Comparison of ENCODE assay signal across 22 cellular contexts in the genomic region with DNA sequence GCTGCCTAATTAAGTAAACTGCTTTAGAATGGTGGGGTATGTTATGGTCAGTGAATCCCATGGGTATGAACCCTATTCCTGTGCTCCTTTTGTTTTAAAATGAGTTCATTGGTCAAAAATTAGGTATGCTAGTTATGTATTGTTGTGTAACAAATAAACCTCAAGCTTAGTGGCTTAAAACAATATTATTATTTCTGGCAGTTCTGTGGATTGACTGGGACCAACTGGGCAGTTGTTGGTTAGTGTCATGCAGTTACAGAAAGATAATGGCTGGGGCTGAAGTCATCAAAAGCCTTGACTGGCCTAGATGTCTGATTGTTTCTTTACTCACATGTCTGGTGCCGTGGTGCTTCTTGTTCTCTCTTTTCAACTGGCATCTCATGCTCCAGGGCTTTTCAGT. TPM values are rescaled to one million over a fixed set of nuclear protein-coding genes. Genes with fewer than 3 reads are reported as not detected.
"Had no signal": no experiment of that assay in that cellular context is flagged by ENCODE, and none has a peak within 500 bp of the region (broad histone marks: within the 10 kb centered on the region; RNA-seq: fewer than 3 reads in every experiment).

No MANE protein-coding gene starts in this region.

- H3K9me3 ChIP-seq: psoas muscle, suprapubic skin had no signal

- DNase-seq: activated CD4-positive, alpha-beta T cell treated with anti-CD3 and anti-CD28 coated beads, Interleukin-2, amount 10 ng/mL, durations not matched to agents 24 days and 14 days; activated naive CD4-positive, alpha-beta T cell treated with anti-CD3 and anti-CD28 coated beads, Interleukin-2, amount 10 ng/mL, durations not matched to agents 7 days and 5 days; activated T-cell treated with anti-CD3 and anti-CD28 coated beads for 4 hours; amniotic stem cell; hypothalamus; left colon; nucleus accumbens; psoas muscle; stimulated activated CD4-positive, alpha-beta T cell treated with anti-CD3 and anti-CD28 coated beads, Interleukin-12 subunit alpha, Interleukin-12 subunit beta, amount 100 ng/mL, for 4 hours; stimulated activated naive CD4-positive, alpha-beta T cell had no signal

- H3K4me3 ChIP-seq: lung, psoas muscle, suprapubic skin had no signal

- H3K36me3 Mint-ChIP-seq: activated naive CD4-positive, alpha-beta T cell treated with anti-CD3 and anti-CD28 coated beads, Interleukin-2, amount 10 ng/mL, durations not matched to agents 7 days and 5 days; natural killer cell treated with Interleukin-12 subunit alpha and Interleukin-12 subunit beta and Interleukin-15 and Interleukin-18, amount 100 ng/mL, for 72 hours; type B pancreatic cell had no signal

- H3K27me3 Mint-ChIP-seq: activated CD4-positive, alpha-beta T cell treated with anti-CD3 and anti-CD28 coated beads, Interleukin-2, amount 10 ng/mL, durations not matched to agents 24 days and 14 days; activated naive CD4-positive, alpha-beta T cell treated with anti-CD3 and anti-CD28 coated beads, Interleukin-2, amount 10 ng/mL, durations not matched to agents 7 days and 5 days had no signal

- H3K27ac ChIP-seq: psoas muscle, suprapubic skin had no signal

- H3K4me1 Mint-ChIP-seq: activated CD4-positive, alpha-beta T cell treated with anti-CD3 and anti-CD28 coated beads, Interleukin-2, amount 10 ng/mL, durations not matched to agents 24 days and 14 days; activated naive CD4-positive, alpha-beta T cell treated with anti-CD3 and anti-CD28 coated beads, Interleukin-2, amount 10 ng/mL, durations not matched to agents 7 days and 5 days had no signal

- H3K27ac Mint-ChIP-seq: activated CD4-positive, alpha-beta T cell treated with anti-CD3 and anti-CD28 coated beads, Interleukin-2, amount 10 ng/mL, durations not matched to agents 24 days and 14 days; activated naive CD4-positive, alpha-beta T cell treated with anti-CD3 and anti-CD28 coated beads, Interleukin-2, amount 10 ng/mL, durations not matched to agents 7 days and 5 days; activated T-helper 2 cell treated with anti-CD3 and anti-CD28 coated beads, Interferon-gamma antibody, Interleukin-2, Interleukin-4, amounts not matched to agents 10 μg/mL and 5 μg/mL and 100 μg/mL, durations not matched to agents 14 hours and 24 hours and 36 hours; natural killer cell treated with Interleukin-12 subunit alpha and Interleukin-12 subunit beta and Interleukin-15 and Interleukin-18, amount 100 ng/mL, for 72 hours; T-helper 1 cell treated with Interleukin-12 subunit alpha and Interleukin-12 subunit beta and Interleukin-4 antibody, amounts not matched to agents 30 μg/mL and 1 μg/mL, for 36 hours; type B pancreatic cell; WTC11 had no signal

- H3K27me3 ChIP-seq: suprapubic skin had no signal

- ATAC-seq: left colon; natural killer cell treated with Interleukin-12 subunit alpha and Interleukin-12 subunit beta and Interleukin-15 and Interleukin-18, amount 100 ng/mL, for 72 hours; psoas muscle; sciatic nerve; SK-N-SH treated with all-trans-retinoic acid at 6 μM for 48 hours; WTC11 had no signal

- H3K36me3 ChIP-seq: suprapubic skin had no signal

- H3K4me1 ChIP-seq: psoas muscle, suprapubic skin had no signal

- H3K9me3 Mint-ChIP-seq: activated naive CD4-positive, alpha-beta T cell treated with anti-CD3 and anti-CD28 coated beads, Interleukin-2, amount 10 ng/mL, durations not matched to agents 7 days and 5 days; activated T-helper 2 cell treated with anti-CD3 and anti-CD28 coated beads, Interferon-gamma antibody, Interleukin-2, Interleukin-4, amounts not matched to agents 10 μg/mL and 5 μg/mL and 100 μg/mL, durations not matched to agents 14 hours and 24 hours and 36 hours; natural killer cell treated with Interleukin-12 subunit alpha and Interleukin-12 subunit beta and Interleukin-15 and Interleukin-18, amount 100 ng/mL, for 72 hours had no signal

- H3K4me3 Mint-ChIP-seq: activated CD4-positive, alpha-beta T cell treated with anti-CD3 and anti-CD28 coated beads, Interleukin-2, amount 10 ng/mL, durations not matched to agents 24 days and 14 days; activated naive CD4-positive, alpha-beta T cell treated with anti-CD3 and anti-CD28 coated beads, Interleukin-2, amount 10 ng/mL, durations not matched to agents 7 days and 5 days; natural killer cell treated with Interleukin-12 subunit alpha and Interleukin-12 subunit beta and Interleukin-15 and Interleukin-18, amount 100 ng/mL, for 72 hours; T-helper 1 cell treated with Interleukin-12 subunit alpha and Interleukin-12 subunit beta and Interleukin-4 antibody, amounts not matched to agents 30 μg/mL and 1 μg/mL, for 36 hours; type B pancreatic cell; WTC11 had no signal

RNA-seq across cellular contexts. Expression of a gene that starts 51.9 kb away (rescaled TPM):
- total RNA-seq: activated CD4-positive, alpha-beta T cell treated with anti-CD3 and anti-CD28 coated beads, Interleukin-2, amount 10 ng/mL, durations not matched to agents 24 days and 14 days; cerebellum; fibroblast of lung; glomerular endothelial cell; natural killer cell treated with Interleukin-12 subunit alpha and Interleukin-12 subunit beta and Interleukin-15 and Interleukin-18, amount 100 ng/mL, for 72 hours; sciatic nerve; suprapubic skin had no signal
- polyA plus RNA-seq: fibroblast of lung had no signal
